Comparison of ENCODE assay signal across 1 cellular context in genomic region chr10:77090381-77091356, GRCh38.
TF ChIP-seq lines count a peak whose summit lies in the region.

No MANE protein-coding gene starts in this region.

TF ChIP-seq in H1, 55 proteins besides CTCF, POLR2A, EP300 and RAD21 (continued from another document):
- TF ChIP-seq CHD7 (IDR thresholded peaks at IDR 0.05; ENCODE audit: insufficient replicate concordance, low read length) (no peak), RXRA (IDR thresholded peaks at IDR 0.05; ENCODE audit: insufficient read depth, low read depth, low read length) (no peak), SIN3A (conservative IDR thresholded peaks at IDR 0.05 in 1 of 2, IDR thresholded peaks at IDR 0.05 in 1 of 2; ENCODE audit: low read depth in 1 of 2, low read length in 2 of 2) (no peak), TAF1 (IDR thresholded peaks at IDR 0.05; ENCODE audit: low read depth, low read length) (no peak), JUN (IDR thresholded peaks at IDR 0.05; ENCODE audit: low read depth, low read length) (no peak), USF2 (IDR thresholded peaks at IDR 0.05; ENCODE audit: low read length) (no peak), RNF2 (IDR thresholded peaks at IDR 0.05; ENCODE audit: borderline replicate concordance, low read depth, low read length, missing control alignments, poor library complexity, severe bottlenecking) (no peak), CREB1 (IDR thresholded peaks at IDR 0.05) (no peak), JUND (IDR thresholded peaks at IDR 0.05; ENCODE audit: low read length) (no peak), YY1 (IDR thresholded peaks at IDR 0.05; ENCODE audit: low read depth, low read length) (no peak), CHD1 (IDR thresholded peaks at IDR 0.05; ENCODE audit: low read depth, low read length) (no peak)
